17 cellular contexts compared by ENCODE assay signal in the genomic region with DNA sequence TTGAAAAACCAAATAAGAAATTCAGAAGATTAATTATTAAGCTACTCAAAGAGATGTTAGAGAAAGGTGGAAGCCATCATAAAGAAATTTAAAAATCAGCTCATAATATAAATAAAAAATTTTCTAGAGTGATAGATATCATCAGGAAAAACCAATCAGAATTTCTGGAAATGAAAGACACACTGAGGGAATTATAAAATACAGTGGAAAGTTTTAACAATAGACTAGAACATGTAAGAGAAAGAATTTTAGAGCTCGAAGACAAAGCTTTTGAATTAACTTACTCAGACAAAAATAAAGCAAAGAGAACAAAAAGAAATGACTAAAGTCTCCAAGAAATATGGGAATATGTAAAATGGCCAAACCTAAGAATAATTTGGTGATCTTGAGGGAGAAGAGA.
A peak's percentile ranks its signal among the peaks of the same experiment; 100 is the strongest.
DNase-seq lines count a peak whose midpoint lies in the region; TF ChIP-seq lines count a peak whose summit lies in the region.
"Had no signal": no experiment of that assay in that cellular context is flagged by ENCODE, and none has a peak within 500 bp of the region (broad histone marks: within the 10 kb centered on the region; RNA-seq: fewer than 3 reads in every experiment).

No MANE protein-coding gene starts in this region.

- H3K4me3 Mint-ChIP-seq in endodermal cell: no peak overlapping the region
- H3K4me3 Mint-ChIP-seq: B cell; CD4-positive, alpha-beta T cell; CD8-positive, alpha-beta T cell had no signal

- peaks cover 8% of the 10 kb centered on the region for H3K9me3 ChIP-seq in PC-9 (ENCODE audit: insufficient read depth, low read depth)
- peaks cover 47% of the 10 kb centered on the region for H3K9me3 ChIP-seq in endodermal cell (ENCODE audit: control insufficient read depth, low read length)
- H3K9me3 ChIP-seq in colonic mucosa: no peaks in the 10 kb centered on the region
- H3K9me3 ChIP-seq: A549 had no signal

- no peaks in the 10 kb centered on the region for H3K27me3 Mint-ChIP-seq in endodermal cell (ENCODE audit: insufficient read depth)
- H3K27me3 Mint-ChIP-seq: B cell; CD4-positive, alpha-beta T cell had no signal

- H3K36me3 Mint-ChIP-seq in endodermal cell (ENCODE audit: low read depth): peaks cover 6% of the 10 kb centered on the region
- H3K36me3 Mint-ChIP-seq: CD8-positive, alpha-beta T cell had no signal

- POLR2A ChIA-PET in PC-9 (lab: Charles Lee; ENCODE audit: unreplicated experiment): no interaction called here

- H3K9me2 ChIP-seq in PC-9 (ENCODE audit: insufficient read depth): no peaks in the 10 kb centered on the region; the same call in 1 of the 2 replicates

- H3F3A ChIP-seq in PC-9 (ENCODE audit: insufficient read depth, low read depth): no peaks in the 10 kb centered on the region

- peaks cover 37% of the 10 kb centered on the region for H3K9me3 Mint-ChIP-seq in endodermal cell

- H3K36me3 ChIP-seq in PC-9 (ENCODE audit: low read depth) (no peaks in the 10 kb centered on the region), endodermal cell (ENCODE audit: control insufficient read depth, insufficient read depth, low read length) (no peaks in the 10 kb centered on the region), colonic mucosa (no peaks in the 10 kb centered on the region)
- H3K36me3 ChIP-seq: BLaER1 treated with 17β-estradiol and CSF1 and Interleukin-3, amounts not matched to agents 10 nM and 100 nM had no signal

- H3K4me3 ChIP-seq in PC-9 (no peak overlapping the region), endodermal cell (ENCODE audit: low read length) (peak overlapping the region; percentile 66), coronary artery (no peak overlapping the region), colonic mucosa (no peak overlapping the region)
- H3K4me3 ChIP-seq: A549; BLaER1 treated with 17β-estradiol and CSF1 and Interleukin-3, amounts not matched to agents 10 nM and 100 nM had no signal

- CTCF ChIA-PET in PC-9 (lab: Charles Lee): no interaction called here

- H3K9ac ChIP-seq in endodermal cell (ENCODE audit: extremely low read depth, low read length, poor library complexity, severe bottlenecking): no peak overlapping the region
- no peak overlapping the region for H3K9ac ChIP-seq in colonic mucosa (ENCODE audit: low read depth in 2 of 2, low read length in 2 of 2)
- H3K9ac ChIP-seq: BLaER1 treated with 17β-estradiol and CSF1 and Interleukin-3, amounts not matched to agents 10 nM and 100 nM had no signal

- no TSS peak for BruUV-seq in PC-9 (replicated peaks; lab: Mats Ljungman, UMichigan)

- H3K79me2 ChIP-seq in PC-9 (ENCODE audit: low read depth): no peaks in the 10 kb centered on the region

- intact Hi-C loops in PC-9 (cut with micrococcal nuclease; ENCODE audit: unreplicated experiment): no loop called here
- intact Hi-C loops in colonic mucosa (cut with DNase I): no loop called here

- H3K27me3 ChIP-seq in PC-9 (ENCODE audit: insufficient read depth, low read depth) (no peaks in the 10 kb centered on the region), endodermal cell (ENCODE audit: control insufficient read depth, insufficient read depth, low read length, poor library complexity, severe bottlenecking) (no peaks in the 10 kb centered on the region), colonic mucosa (no peaks in the 10 kb centered on the region)
- H3K27me3 ChIP-seq: BLaER1 treated with 17β-estradiol and CSF1 and Interleukin-3, amounts not matched to agents 10 nM and 100 nM had no signal

- H4K20me1 ChIP-seq in PC-9 (ENCODE audit: insufficient read depth): no peaks in the 10 kb centered on the region
- H4K20me1 ChIP-seq: BLaER1 treated with 17β-estradiol and CSF1 and Interleukin-3, amounts not matched to agents 10 nM and 100 nM had no signal

- no peaks in the 10 kb centered on the region for H3K4me1 ChIP-seq in PC-9 (replicated peaks; ENCODE audit: insufficient read depth)
- H3K4me1 ChIP-seq in endodermal cell (ENCODE audit: control insufficient read depth, insufficient read depth, low read length): no peaks in the 10 kb centered on the region
- H3K4me1 ChIP-seq in colonic mucosa: no peaks in the 10 kb centered on the region
- H3K4me1 ChIP-seq: A549; BLaER1 treated with 17β-estradiol and CSF1 and Interleukin-3, amounts not matched to agents 10 nM and 100 nM; Caco-2 had no signal

- H3K4me2 ChIP-seq in PC-9: no peak overlapping the region
- H3K4me2 ChIP-seq: A549; BLaER1 treated with 17β-estradiol and CSF1 and Interleukin-3, amounts not matched to agents 10 nM and 100 nM had no signal

- DNase-seq in PC-9 (no peak), endodermal cell (no peak), NCI-H226 (no peak), coronary artery (ENCODE audit: low spot score) (no peak), colonic mucosa (no peak)
- DNase-seq: 8988T; AML-193; Caco-2; Calu3; CD4-positive, alpha-beta T cell; CD8-positive, alpha-beta T cell; DMS79 treated with DMSO at 0.1 percent for 48 hours; GF-D8 had no signal

- H3K4me1 Mint-ChIP-seq in endodermal cell: peaks cover 7% of the 10 kb centered on the region
- H3K4me1 Mint-ChIP-seq: B cell had no signal

- H3K27ac Mint-ChIP-seq in endodermal cell: no peak overlapping the region
- H3K27ac Mint-ChIP-seq: B cell; CD4-positive, alpha-beta T cell; CD8-positive, alpha-beta T cell had no signal

- WGBS in endodermal cell (ENCODE audit: insufficient coverage in 1 of 2, insufficient read length in 1 of 2), 2 experiments: 100% methylated on average over 1 of the region's 1 CpG; no CpG with 5 or more reads in 1 of the 2 experiments

- H3K27ac ChIP-seq in PC-9: no peak overlapping the region
- no peak overlapping the region for H3K27ac ChIP-seq in endodermal cell (ENCODE audit: low read depth, low read length)
- no peak overlapping the region for H3K27ac ChIP-seq in coronary artery
- H3K27ac ChIP-seq in colonic mucosa: no peak overlapping the region
- H3K27ac ChIP-seq: A549; BLaER1 treated with 17β-estradiol and CSF1 and Interleukin-3, amounts not matched to agents 10 nM and 100 nM; C4-2B had no signal

- 0 out of 2 replicates have a peak overlapping the region, but pooled peaks have one; percentile 55 for H2AFZ ChIP-seq in PC-9

- TF ChIP-seq CTCF in PC-9 (conservative IDR thresholded peaks at IDR 0.05) (no peak), endodermal cell (conservative IDR thresholded peaks at IDR 0.05) (no peak), coronary artery (IDR thresholded peaks at IDR 0.05) (no peak), colonic mucosa (IDR thresholded peaks at IDR 0.05) (no peak)
